Comparison of ENCODE assay signal across 36 cellular contexts in the genomic region with DNA sequence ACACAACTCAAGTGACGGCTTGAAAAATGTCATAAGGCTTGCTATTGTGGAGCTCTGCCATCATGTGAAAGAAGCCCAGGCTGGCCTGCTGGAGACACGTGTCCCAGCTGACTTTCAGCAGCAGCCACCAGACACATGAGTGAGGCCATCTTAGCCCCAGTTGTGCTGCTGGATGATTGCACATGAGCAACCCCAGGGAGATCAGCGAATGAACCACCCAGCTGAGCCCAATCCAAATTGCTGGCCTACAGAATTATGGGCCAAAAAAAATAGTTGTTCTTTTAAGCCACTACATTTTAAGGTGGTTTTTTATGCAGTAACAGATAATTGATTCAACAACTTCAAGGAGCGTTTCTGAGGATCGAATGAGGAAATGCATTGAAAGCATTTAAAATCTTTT. TPM values are rescaled to one million over a fixed set of nuclear protein-coding genes. Genes with fewer than 3 reads are reported as not detected.
"Had no signal": no experiment of that assay in that cellular context is flagged by ENCODE, and none has a peak within 500 bp of the region (broad histone marks: within the 10 kb centered on the region; RNA-seq: fewer than 3 reads in every experiment).

No MANE protein-coding gene starts in this region.

- H3K36me3 ChIP-seq: ascending aorta, WERI-Rb-1 had no signal

- H3K27ac Mint-ChIP-seq: activated CD4-positive, alpha-beta memory T cell treated with anti-CD3 and anti-CD28 coated beads, Interleukin-2, amount 10 ng/mL, durations not matched to agents 7 days and 5 days; activated CD4-positive, alpha-beta T cell treated with anti-CD3 and anti-CD28 coated beads for 36 hours; activated CD4-positive, alpha-beta T cell treated with anti-CD3 and anti-CD28 coated beads, Interleukin-2, amount 10 ng/mL, durations not matched to agents 7 days and 5 days; activated CD8-positive, alpha-beta memory T cell treated with anti-CD3 and anti-CD28 coated beads, Interleukin-2, amount 10 ng/mL, durations not matched to agents 7 days and 5 days; activated CD8-positive, alpha-beta T cell treated with anti-CD3 and anti-CD28 coated beads, Interleukin-2, amount 10 ng/mL, durations not matched to agents 7 days and 5 days; activated naive CD4-positive, alpha-beta T cell treated with anti-CD3 and anti-CD28 coated beads, Interleukin-2, amount 10 ng/mL, durations not matched to agents 7 days and 5 days; activated naive CD4-positive, alpha-beta T cell treated with anti-CD3 and anti-CD28 coated beads, Interleukin-2, amount 50 U/mL, for 24 hours; activated naive CD8-positive, alpha-beta T cell; activated naive CD8-positive, alpha-beta T cell treated with anti-CD3 and anti-CD28 coated beads, Interleukin-2, amount 10 ng/mL, durations not matched to agents 7 days and 5 days; activated naive CD8-positive, alpha-beta T cell treated with anti-CD3 and anti-CD28 coated beads, Interleukin-2, amount 50 U/mL, for 24 hours; activated T-cell treated with anti-CD3 and anti-CD28 coated beads, Interleukin-2, amount 50 U/mL, for 24 hours; activated T-helper 2 cell treated with anti-CD3 and anti-CD28 coated beads, Interferon-gamma antibody, Interleukin-2, Interleukin-4, amounts not matched to agents 10 μg/mL and 5 μg/mL and 100 μg/mL, durations not matched to agents 14 hours and 24 hours and 36 hours; brain; T-helper 1 cell treated with Interleukin-12 subunit alpha and Interleukin-12 subunit beta and Interleukin-4 antibody, amounts not matched to agents 30 μg/mL and 1 μg/mL, for 36 hours; T-helper 2 cell treated with Interferon-gamma antibody and Interleukin-4, amounts not matched to agents 5 μg/mL and 100 μg/mL, for 36 hours; WTC11 had no signal

- H3K9me3 Mint-ChIP-seq: activated CD4-positive, alpha-beta memory T cell treated with anti-CD3 and anti-CD28 coated beads, Interleukin-2, amount 10 ng/mL, durations not matched to agents 7 days and 5 days; activated naive CD4-positive, alpha-beta T cell treated with anti-CD3 and anti-CD28 coated beads, Interleukin-2, amount 50 U/mL, for 24 hours; activated naive CD8-positive, alpha-beta T cell treated with anti-CD3 and anti-CD28 coated beads, Interleukin-2, amount 10 ng/mL, durations not matched to agents 7 days and 5 days; activated naive CD8-positive, alpha-beta T cell treated with anti-CD3 and anti-CD28 coated beads, Interleukin-2, amount 50 U/mL, for 24 hours; activated T-helper 2 cell treated with anti-CD3 and anti-CD28 coated beads, Interferon-gamma antibody, Interleukin-2, Interleukin-4, amounts not matched to agents 10 μg/mL and 5 μg/mL and 100 μg/mL, durations not matched to agents 14 hours and 24 hours and 36 hours; T-helper 1 cell treated with Interleukin-12 subunit alpha and Interleukin-12 subunit beta and Interleukin-4 antibody, amounts not matched to agents 30 μg/mL and 1 μg/mL, for 36 hours had no signal

- H3K9me3 ChIP-seq: ascending aorta had no signal

- H3K4me1 Mint-ChIP-seq: activated CD4-positive, alpha-beta memory T cell treated with anti-CD3 and anti-CD28 coated beads, Interleukin-2, amount 10 ng/mL, durations not matched to agents 7 days and 5 days; activated CD8-positive, alpha-beta memory T cell treated with anti-CD3 and anti-CD28 coated beads, Interleukin-2, amount 10 ng/mL, durations not matched to agents 7 days and 5 days; activated naive CD4-positive, alpha-beta T cell treated with anti-CD3 and anti-CD28 coated beads, Interleukin-2, amount 10 ng/mL, durations not matched to agents 7 days and 5 days; brain; WTC11 had no signal

- H3K4me1 ChIP-seq: ascending aorta had no signal

- H3K4me3 ChIP-seq: ascending aorta had no signal

- H3K36me3 Mint-ChIP-seq: activated CD8-positive, alpha-beta memory T cell treated with anti-CD3 and anti-CD28 coated beads, Interleukin-2, amount 10 ng/mL, durations not matched to agents 7 days and 5 days; activated naive CD4-positive, alpha-beta T cell treated with anti-CD3 and anti-CD28 coated beads, Interleukin-2, amount 10 ng/mL, durations not matched to agents 7 days and 5 days; activated naive CD4-positive, alpha-beta T cell treated with anti-CD3 and anti-CD28 coated beads, Interleukin-2, amount 50 U/mL, for 24 hours; activated naive CD8-positive, alpha-beta T cell treated with anti-CD3 and anti-CD28 coated beads, Interleukin-2, amount 10 ng/mL, durations not matched to agents 7 days and 5 days; brain had no signal

- H3K4me3 Mint-ChIP-seq: activated CD4-positive, alpha-beta memory T cell treated with anti-CD3 and anti-CD28 coated beads, Interleukin-2, amount 10 ng/mL, durations not matched to agents 7 days and 5 days; activated CD4-positive, alpha-beta T cell treated with anti-CD3 and anti-CD28 coated beads for 36 hours; activated CD4-positive, alpha-beta T cell treated with anti-CD3 and anti-CD28 coated beads, Interleukin-2, amount 10 ng/mL, durations not matched to agents 7 days and 5 days; activated CD8-positive, alpha-beta memory T cell treated with anti-CD3 and anti-CD28 coated beads, Interleukin-2, amount 10 ng/mL, durations not matched to agents 7 days and 5 days; activated CD8-positive, alpha-beta T cell treated with anti-CD3 and anti-CD28 coated beads, Interleukin-2, amount 10 ng/mL, durations not matched to agents 7 days and 5 days; activated naive CD4-positive, alpha-beta T cell treated with anti-CD3 and anti-CD28 coated beads, Interleukin-2, amount 10 ng/mL, durations not matched to agents 7 days and 5 days; activated naive CD4-positive, alpha-beta T cell treated with anti-CD3 and anti-CD28 coated beads, Interleukin-2, amount 50 U/mL, for 24 hours; activated naive CD8-positive, alpha-beta T cell; activated naive CD8-positive, alpha-beta T cell treated with anti-CD3 and anti-CD28 coated beads, Interleukin-2, amount 10 ng/mL, durations not matched to agents 7 days and 5 days; activated naive CD8-positive, alpha-beta T cell treated with anti-CD3 and anti-CD28 coated beads, Interleukin-2, amount 50 U/mL, for 24 hours; activated T-cell treated with anti-CD3 and anti-CD28 coated beads, Interleukin-2, amount 50 U/mL, for 24 hours; brain; T-helper 1 cell treated with Interleukin-12 subunit alpha and Interleukin-12 subunit beta and Interleukin-4 antibody, amounts not matched to agents 30 μg/mL and 1 μg/mL, for 36 hours; T-helper 2 cell treated with Interferon-gamma antibody and Interleukin-4, amounts not matched to agents 5 μg/mL and 100 μg/mL, for 36 hours; WTC11 had no signal

- H3K27ac ChIP-seq: ascending aorta, WERI-Rb-1 had no signal

- DNase-seq: activated CD4-positive, alpha-beta memory T cell treated with anti-CD3 and anti-CD28 coated beads, Interleukin-2, amount 10 ng/mL, durations not matched to agents 7 days and 5 days; activated CD4-positive, alpha-beta T cell treated with anti-CD3 and anti-CD28 coated beads for 1 hour; activated CD4-positive, alpha-beta T cell treated with anti-CD3 and anti-CD28 coated beads for 36 hours; activated CD4-positive, alpha-beta T cell treated with anti-CD3 and anti-CD28 coated beads for 48 hours; activated CD4-positive, alpha-beta T cell treated with anti-CD3 and anti-CD28 coated beads, Interleukin-2, amount 10 ng/mL, durations not matched to agents 7 days and 5 days; activated CD4-positive, alpha-beta T cell treated with anti-CD3 and anti-CD28 coated beads, Interleukin-2, amount 50 U/mL, for 48 hours; activated CD4-positive, CD25-positive, alpha-beta regulatory T cell; activated CD8-positive, alpha-beta memory T cell treated with anti-CD3 and anti-CD28 coated beads for 24 hours; activated CD8-positive, alpha-beta memory T cell treated with anti-CD3 and anti-CD28 coated beads, Interleukin-2, amount 10 ng/mL, durations not matched to agents 7 days and 5 days; activated CD8-positive, alpha-beta memory T cell treated with anti-CD3 and anti-CD28 coated beads, Interleukin-2, amount 50 U/mL, for 48 hours; activated CD8-positive, alpha-beta T cell treated with anti-CD3 and anti-CD28 coated beads, Interleukin-2, amount 10 ng/mL, durations not matched to agents 7 days and 5 days; activated effector memory CD4-positive, alpha-beta T cell treated with Interleukin-2 at 50 U/mL for 16 hours; activated gamma-delta T cell; activated naive CD4-positive, alpha-beta T cell treated with anti-CD3 and anti-CD28 coated beads, Interleukin-2, amount 10 ng/mL, durations not matched to agents 7 days and 5 days; activated naive CD4-positive, alpha-beta T cell treated with Interleukin-2 at 50 U/mL for 16 hours; activated naive CD8-positive, alpha-beta T cell treated with anti-CD3 and anti-CD28 coated beads, Interleukin-2, amount 10 ng/mL, durations not matched to agents 7 days and 5 days; activated naive CD8-positive, alpha-beta T cell treated with anti-CD3 and anti-CD28 coated beads, Interleukin-2, amount 50 U/mL, for 24 hours; activated T-cell treated with anti-CD3 and anti-CD28 coated beads, Interleukin-2, amount 50 U/mL, for 24 hours; activated T-cell treated with anti-CD3 and anti-CD28 coated beads, Interleukin-2, amount 50 U/mL, for 48 hours; amygdala; anterior cingulate cortex; central memory CD4-positive, alpha-beta T cell; T-helper 1 cell; T-helper 2 cell; T-helper 9 cell; WERI-Rb-1 had no signal

- H3K27me3 ChIP-seq: ascending aorta had no signal

- ATAC-seq: activated CD4-positive, alpha-beta T cell treated with anti-CD3 and anti-CD28 coated beads for 36 hours; activated CD4-positive, CD25-positive, alpha-beta regulatory T cell treated with anti-CD3 and anti-CD28 coated beads, Interleukin-2, amount 50 U/mL, for 24 hours; activated CD8-positive, alpha-beta memory T cell treated with anti-CD3 and anti-CD28 coated beads, Interleukin-2, amount 10 ng/mL, durations not matched to agents 7 days and 5 days; activated CD8-positive, alpha-beta T cell treated with anti-CD3 and anti-CD28 coated beads, Interleukin-2, amount 10 ng/mL, durations not matched to agents 7 days and 5 days; activated naive CD8-positive, alpha-beta T cell treated with anti-CD3 and anti-CD28 coated beads, Interleukin-2, amount 50 U/mL, for 24 hours; WTC11 had no signal

RNA-seq across cellular contexts. Expression of a gene that starts 17.5 kb away (rescaled TPM):
- total RNA-seq: activated CD4-positive, alpha-beta memory T cell treated with anti-CD3 and anti-CD28 coated beads, Interleukin-2, amount 10 ng/mL, durations not matched to agents 7 days and 5 days; activated CD4-positive, alpha-beta T cell treated with anti-CD3 and anti-CD28 coated beads for 36 hours; activated CD4-positive, alpha-beta T cell treated with anti-CD3 and anti-CD28 coated beads, Interleukin-2, amount 10 ng/mL, durations not matched to agents 7 days and 5 days; activated CD8-positive, alpha-beta memory T cell treated with anti-CD3 and anti-CD28 coated beads, Interleukin-2, amount 10 ng/mL, durations not matched to agents 7 days and 5 days; activated CD8-positive, alpha-beta T cell treated with anti-CD3 and anti-CD28 coated beads, Interleukin-2, amount 10 ng/mL, durations not matched to agents 7 days and 5 days; activated naive CD8-positive, alpha-beta T cell treated with anti-CD3 and anti-CD28 coated beads, Interleukin-2, amount 10 ng/mL, durations not matched to agents 7 days and 5 days; activated T-helper 2 cell treated with anti-CD3 and anti-CD28 coated beads, Interferon-gamma antibody, Interleukin-2, Interleukin-4, amounts not matched to agents 10 μg/mL and 5 μg/mL and 100 μg/mL, durations not matched to agents 14 hours and 24 hours and 36 hours; cerebellum had no signal

RNA-seq across cellular contexts. Expression of a gene that starts 19.1 kb away (rescaled TPM):
- total RNA-seq: activated CD4-positive, alpha-beta memory T cell treated with anti-CD3 and anti-CD28 coated beads, Interleukin-2, amount 10 ng/mL, durations not matched to agents 7 days and 5 days; activated CD4-positive, alpha-beta T cell treated with anti-CD3 and anti-CD28 coated beads for 36 hours; activated CD4-positive, alpha-beta T cell treated with anti-CD3 and anti-CD28 coated beads, Interleukin-2, amount 10 ng/mL, durations not matched to agents 7 days and 5 days; activated CD8-positive, alpha-beta memory T cell treated with anti-CD3 and anti-CD28 coated beads, Interleukin-2, amount 10 ng/mL, durations not matched to agents 7 days and 5 days; activated CD8-positive, alpha-beta T cell treated with anti-CD3 and anti-CD28 coated beads, Interleukin-2, amount 10 ng/mL, durations not matched to agents 7 days and 5 days; activated naive CD8-positive, alpha-beta T cell treated with anti-CD3 and anti-CD28 coated beads, Interleukin-2, amount 10 ng/mL, durations not matched to agents 7 days and 5 days; activated T-helper 2 cell treated with anti-CD3 and anti-CD28 coated beads, Interferon-gamma antibody, Interleukin-2, Interleukin-4, amounts not matched to agents 10 μg/mL and 5 μg/mL and 100 μg/mL, durations not matched to agents 14 hours and 24 hours and 36 hours had no signal
